8 cellular contexts compared by ENCODE assay signal in genomic region chr7:12067156-12067831, GRCh38.
DNase-seq lines count a peak whose midpoint lies in the region; ATAC-seq and TF ChIP-seq lines count a peak whose summit lies in the region.

No MANE protein-coding gene starts in this region.

- peak; percentile 54 to 68 (median 57) for TF ChIP-seq CTCF in nephron (IDR thresholded peaks at IDR 0.05; ENCODE audit: unreplicated experiment in 3 of 3)
- TF ChIP-seq CTCF in stomach (IDR thresholded peaks at IDR 0.05), result peak in 5 of 7 experiments; percentile 41 to 72 (median 42)

- H3K27ac ChIP-seq in stomach, result no peak overlapping the region

- peak; percentile 51 for DNase-seq in AG20443 (ENCODE audit: low spot score)
- peak; percentile 56 for DNase-seq in NCI-H748 (lab: John Stamatoyannopoulos, UW; ENCODE audit: unreplicated experiment)
- DNase-seq in activated CD8-positive, alpha-beta memory T cell treated with anti-CD3 and anti-CD28 coated beads for 1 hour (ENCODE audit: extremely low read depth in 1 of 2, low read depth in 1 of 2), result peak; percentile 17 to 24
- peak; percentile 45 for DNase-seq in epidermal melanocyte (ENCODE audit: insufficient read length, low spot score)
- DNase-seq in stomach, result peak; percentile 59

- no peaks in the 10 kb centered on the region for H3K27me3 Mint-ChIP-seq in nephron (ENCODE audit: low read depth)

- TF ChIP-seq EP300 in stomach (IDR thresholded peaks at IDR 0.05), result no peak

- H3K4me3 Mint-ChIP-seq in nephron, result no peak overlapping the region

- H3K27me3 ChIP-seq in stomach, result no peaks in the 10 kb centered on the region

- no peaks in the 10 kb centered on the region for H3K4me1 ChIP-seq in stomach

- intact Hi-C loops in stomach (cut with DNase I; ENCODE audit: low total_unique reads), result loop anchor here (5.0 kb wide), 1 partner anchor 260 kb away; no protein-coding TSS in a partner anchor

- H3K36me3 Mint-ChIP-seq in nephron (ENCODE audit: low read depth), result no peaks in the 10 kb centered on the region

- WGBS in stomach, 5 donors, result 74 to 83% (median 78%) methylated on average over 13 of the region's 13 CpGs

- no peaks in the 10 kb centered on the region for H3K9me3 Mint-ChIP-seq in nephron

- peaks cover 4% of the 10 kb centered on the region for H3K4me1 Mint-ChIP-seq in nephron

- no peak overlapping the region for H3K4me3 ChIP-seq in stomach

- H3K36me3 ChIP-seq in stomach, result no peaks in the 10 kb centered on the region

- ATAC-seq in GM18867 (IDR thresholded peaks at IDR 0.05; ENCODE audit: unreplicated experiment) (peak; percentile 77), HG03342 (IDR thresholded peaks at IDR 0.05; ENCODE audit: unreplicated experiment) (peak; percentile 68)

- no peaks in the 10 kb centered on the region for H3K9me3 ChIP-seq in stomach

- no peak overlapping the region for H3K27ac Mint-ChIP-seq in nephron

- TF ChIP-seq POLR2A in stomach (IDR thresholded peaks at IDR 0.05), result no peak
